In genomic region chr14:102888748-102889147, GRCh38 we compare ENCODE assay signal across 26 cellular contexts. TPM values are rescaled to one million over a fixed set of nuclear protein-coding genes. Genes with fewer than 3 reads are reported as not detected.
"Had no signal": no experiment of that assay in that cellular context is flagged by ENCODE, and none has a peak within 500 bp of the region (broad histone marks: within the 10 kb centered on the region; RNA-seq: fewer than 3 reads in every experiment).

No MANE protein-coding gene starts in this region.

- H3K4me1 ChIP-seq: adrenal gland, ascending aorta, breast epithelium had no signal

- DNase-seq: activated CD4-positive, alpha-beta memory T cell treated with anti-CD3 and anti-CD28 coated beads, Interleukin-2, amount 10 ng/mL, durations not matched to agents 7 days and 5 days; activated CD4-positive, alpha-beta T cell treated with anti-CD3 and anti-CD28 coated beads for 1 hour; activated CD4-positive, alpha-beta T cell treated with anti-CD3 and anti-CD28 coated beads for 4 hours; activated CD4-positive, alpha-beta T cell treated with anti-CD3 and anti-CD28 coated beads, Interleukin-2, amount 10 ng/mL, durations not matched to agents 7 days and 5 days; activated CD4-positive, alpha-beta T cell treated with anti-CD3 and anti-CD28 coated beads, Interleukin-2, amount 50 U/mL, for 4 hours; activated CD4-positive, CD25-positive, alpha-beta regulatory T cell; activated CD8-positive, alpha-beta memory T cell treated with anti-CD3 and anti-CD28 coated beads, Interleukin-2, amount 50 U/mL, for 48 hours; activated effector memory CD4-positive, alpha-beta T cell treated with anti-CD3 and anti-CD28 coated beads, Interleukin-2, amount 50 U/mL, for 16 hours; activated naive CD4-positive, alpha-beta T cell treated with anti-CD3 and anti-CD28 coated beads for 36 hours; activated naive CD8-positive, alpha-beta T cell treated with anti-CD3 and anti-CD28 coated beads for 36 hours; activated naive CD8-positive, alpha-beta T cell treated with anti-CD3 and anti-CD28 coated beads, Interleukin-2, amount 50 U/mL, for 24 hours; activated T-cell treated with anti-CD3 and anti-CD28 coated beads, Interleukin-2, amount 50 U/mL, for 48 hours; adrenal gland; dorsolateral prefrontal cortex; effector memory CD4-positive, alpha-beta T cell; endodermal cell; erythroblast; esophagus squamous epithelium; foreskin melanocyte; head of caudate nucleus; T-helper 2 cell had no signal

- H3K27ac ChIP-seq: adrenal gland, ascending aorta, breast epithelium, coronary artery, dorsolateral prefrontal cortex had no signal

- H3K4me3 ChIP-seq: adrenal gland, ascending aorta, breast epithelium, coronary artery, dorsolateral prefrontal cortex, esophagus squamous epithelium had no signal

- H3K9me3 ChIP-seq: adrenal gland, ascending aorta, breast epithelium, esophagus squamous epithelium had no signal

- H3K36me3 ChIP-seq: breast epithelium had no signal

- H3K27me3 ChIP-seq: adrenal gland, ascending aorta, breast epithelium, dorsolateral prefrontal cortex, esophagus squamous epithelium had no signal

RNA-seq across cellular contexts. Expression of gene AMN, which starts 33.7 kb away (rescaled TPM):
- total RNA-seq: cardiac septum had no signal
- polyA plus RNA-seq: fibroblast of lung had no signal
